Comparison of ENCODE assay signal across 8 cellular contexts in genomic region chr19:35714601-35715354, GRCh38. TPM values are rescaled to one million over a fixed set of nuclear protein-coding genes. Genes with fewer than 3 reads are reported as not detected.
DNase-seq lines count a peak whose midpoint lies in the region; ATAC-seq and TF ChIP-seq lines count a peak whose summit lies in the region.
"Had no signal": no experiment of that assay in that cellular context is flagged by ENCODE, and none has a peak within 500 bp of the region (broad histone marks: within the 10 kb centered on the region; RNA-seq: fewer than 3 reads in every experiment).

No MANE protein-coding gene starts in this region.

- peak; percentile 72 for DNase-seq in NCI-H2227 (lab: John Stamatoyannopoulos, UW; ENCODE audit: unreplicated experiment)
- no peak for DNase-seq in memory B cell (ENCODE audit: low spot score in 2 of 2)
- DNase-seq in NOMO-1 treated with dmso at 0.1 percent for 144 hours (lab: John Stamatoyannopoulos, UW; ENCODE audit: unreplicated experiment), result no peak
- DNase-seq in psoas muscle, result no peak

- H3K27me3 ChIP-seq in psoas muscle (ENCODE audit: insufficient read depth in 3 of 3, low read length in 2 of 3), result no peaks in the 10 kb centered on the region

- intact Hi-C loops in psoas muscle (cut with DNase I), result loop anchor here (5.0 kb wide), 2 partner anchors 67 to 167 kb away; partner anchors contain the start of genes COX6B1 (in 1 of the 2) and TMEM147 (in 1 of the 2)

- peak; percentile 20 for TF ChIP-seq POLR2A in GM15510 (IDR thresholded peaks at IDR 0.05; ENCODE audit: borderline replicate concordance, extremely low read depth, insufficient read length)

- H3K4me1 ChIP-seq in psoas muscle, result peaks cover 20% of the 10 kb centered on the region

- no peak for TF ChIP-seq CTCF in psoas muscle (IDR thresholded peaks at IDR 0.05)

- H3K36me3 ChIP-seq in psoas muscle (ENCODE audit: insufficient read depth in 1 of 2, low read depth in 1 of 2), result peaks cover 0 to 1% of the 10 kb centered on the region in 2 donors

- ATAC-seq in memory B cell (ENCODE audit: low read depth), result no peak
- no peak for ATAC-seq in HG03457 (IDR thresholded peaks at IDR 0.05; ENCODE audit: unreplicated experiment)
- ATAC-seq in psoas muscle, result no peak
- ATAC-seq: right cardiac atrium had no signal

- no peak overlapping the region for H3K27ac ChIP-seq in psoas muscle

- H3K9me3 Mint-ChIP-seq in memory B cell, result no peaks in the 10 kb centered on the region

- peak overlapping the region; percentile 99 for H3K27ac Mint-ChIP-seq in memory B cell

- 72 to 81% (median 72%) methylated on average over 14 of the region's 14 CpGs for WGBS in psoas muscle, 3 donors

- H3K9me3 ChIP-seq in psoas muscle, result no peaks in the 10 kb centered on the region

- no peaks in the 10 kb centered on the region for H3K27me3 Mint-ChIP-seq in memory B cell

- H3K4me3 Mint-ChIP-seq in memory B cell, result peak overlapping the region; percentile 92

- H3K36me3 Mint-ChIP-seq in memory B cell, result peaks cover 2% of the 10 kb centered on the region

- H3K4me3 ChIP-seq in psoas muscle, result no peak overlapping the region

- H3K4me1 Mint-ChIP-seq in memory B cell, result peaks cover 48% of the 10 kb centered on the region

RNA-seq across cellular contexts. Expression of gene KMT2B, which starts 3.0 kb away (rescaled TPM):
- total RNA-seq in psoas muscle, result 10 to 100 TPM; 18.0 to 29.0 (median 23.4) TPM
- polyA plus RNA-seq in psoas muscle, result 10 to 100 TPM; 13.4 to 20.0 (median 19.2) TPM

RNA-seq across cellular contexts. Expression of gene ZBTB32, which starts 10.4 kb away (rescaled TPM):
- not detected for total RNA-seq in psoas muscle
- under 1 TPM in 2 of 3 donors, not detected in 1; 0.08 to 0.10 TPM for polyA plus RNA-seq in psoas muscle
- total RNA-seq: MCF 10A, right cardiac atrium had no signal
- polyA plus RNA-seq: right cardiac atrium had no signal

RNA-seq across cellular contexts. Expression of gene IGFLR1, which starts 27.5 kb away (rescaled TPM):
- 10 to 100 TPM in 1 of 4 donors, 1 to 10 TPM in 3; 2.0 to 12.4 (median 2.4) TPM for total RNA-seq in psoas muscle
- 10 to 100 TPM in 1 of 3 donors, 1 to 10 TPM in 2; 5.8 to 11.9 (median 9.9) TPM for polyA plus RNA-seq in psoas muscle

RNA-seq across cellular contexts. Expression of gene U2AF1L4, which starts 30.4 kb away (rescaled TPM):
- 10 to 100 TPM; 13.3 to 28.7 (median 19.6) TPM for total RNA-seq in psoas muscle
- polyA plus RNA-seq in psoas muscle, result 10 to 100 TPM; 12.3 to 26.6 (median 13.6) TPM

RNA-seq across cellular contexts. Expression of gene PSENEN, which starts 30.7 kb away (rescaled TPM):
- total RNA-seq in psoas muscle, result 10 to 100 TPM; 34.7 to 41.0 (median 36.7) TPM
- 100 to 1,000 TPM in 1 of 3 donors, 10 to 100 TPM in 2; 61.6 to 116 (median 67.7) TPM for polyA plus RNA-seq in psoas muscle
